Comparison of ENCODE assay signal across 1 cellular context in genomic region chr2:186588421-186588820, GRCh38.
TF ChIP-seq lines count a peak whose summit lies in the region.

No MANE protein-coding gene starts in this region.

TF ChIP-seq in A549, 52 proteins besides CTCF, POLR2A, EP300 and RAD21 (continued from another document):
- no peak for TF ChIP-seq REST (IDR thresholded peaks at IDR 0.05)
- TF ChIP-seq HOXB13 (CRISPR knock-in tag; IDR thresholded peaks at IDR 0.05; ENCODE audit: low read depth): no peak
- TF ChIP-seq JUNB (IDR thresholded peaks at IDR 0.05): no peak
- TF ChIP-seq CBX2 (IDR thresholded peaks at IDR 0.05; ENCODE audit: borderline replicate concordance, low read depth): no peak
- TF ChIP-seq FOSB (CRISPR knock-in tag; IDR thresholded peaks at IDR 0.05): no peak
